In genomic region chr7:39589323-39590111, GRCh38 we compare ENCODE assay signal across 1 cellular context.
TF ChIP-seq lines count a peak whose summit lies in the region.

No MANE protein-coding gene starts in this region.

TF ChIP-seq in HepG2, 621 proteins besides CTCF, POLR2A, EP300 and RAD21:
- TF ChIP-seq CBX2 (IDR thresholded peaks at IDR 0.05; ENCODE audit: low read depth, low read length) (no peak), CBX2 (CRISPR knock-in tag; IDR thresholded peaks at IDR 0.05; ENCODE audit: low read depth) (no peak), CREB1 (IDR thresholded peaks at IDR 0.05) (0 out of 2 replicates have a peak, but pooled peaks have one; percentile 6), CREB1 (CRISPR knock-in tag; IDR thresholded peaks at IDR 0.05) (no peak), ZNF468 (CRISPR knock-in tag; IDR thresholded peaks at IDR 0.05) (no peak)
